ENCODE assay signal across 20 cellular contexts in genomic region chr18:35000457-35000856, GRCh38. TPM values are rescaled to one million over a fixed set of nuclear protein-coding genes. Genes with fewer than 3 reads are reported as not detected.
DNase-seq lines count a peak whose midpoint lies in the region; ATAC-seq and TF ChIP-seq lines count a peak whose summit lies in the region.
"Had no signal": no experiment of that assay in that cellular context is flagged by ENCODE, and none has a peak within 500 bp of the region (broad histone marks: within the 10 kb centered on the region; RNA-seq: fewer than 3 reads in every experiment).

No MANE protein-coding gene starts in this region.

- intact Hi-C loops in prostate gland (cut with DNase I) = loop anchor here (10.0 kb wide), 2 partner anchors 234 to 344 kb away; partner anchors contain the start of gene ZNF24

- WGBS in prostate gland = 71% methylated on average over 3 of the region's 3 CpGs

- TF ChIP-seq CTCF in neural progenitor cell (IDR thresholded peaks at IDR 0.05) = no peak
- no peak for TF ChIP-seq CTCF in prostate gland (IDR thresholded peaks at IDR 0.05)

- peaks cover 8% of the 10 kb centered on the region for H3K9me3 Mint-ChIP-seq in neural progenitor cell
- H3K9me3 Mint-ChIP-seq: CD8-positive, alpha-beta memory T cell; IgD-negative memory B cell had no signal

- H3K27ac Mint-ChIP-seq in neural progenitor cell = no peak overlapping the region
- H3K27ac Mint-ChIP-seq: B cell; CD8-positive, alpha-beta memory T cell; IgD-negative memory B cell had no signal

- H3K79me2 ChIP-seq in neural progenitor cell (ENCODE audit: low read depth) = no peaks in the 10 kb centered on the region

- H3K27me3 Mint-ChIP-seq in neural progenitor cell (ENCODE audit: insufficient read depth, low read depth) = peaks cover 2% of the 10 kb centered on the region

- H3K4me1 ChIP-seq in neural progenitor cell = peaks cover 13% of the 10 kb centered on the region
- H3K4me1 ChIP-seq in prostate gland (replicated peaks) = no peaks in the 10 kb centered on the region
- H3K4me1 ChIP-seq: A549 had no signal

- ATAC-seq in GM18867 (IDR thresholded peaks at IDR 0.05; ENCODE audit: unreplicated experiment) = no peak
- ATAC-seq: A549, PC-3 had no signal

- H3K4me3 Mint-ChIP-seq in neural progenitor cell = no peak overlapping the region
- H3K4me3 Mint-ChIP-seq: B cell; CD8-positive, alpha-beta memory T cell; IgD-negative memory B cell had no signal

- H3K4me3 ChIP-seq in neural progenitor cell (no peak overlapping the region), prostate gland (no peak overlapping the region)
- H3K4me3 ChIP-seq: A549 had no signal

- H3K27ac ChIP-seq in caudate nucleus (ENCODE audit: low read depth, low read length) (peak overlapping the region; percentile 81), neural progenitor cell (peak overlapping the region; percentile 44), temporal lobe (ENCODE audit: low read depth, low read length) (peak overlapping the region; percentile 91), prostate gland (no peak overlapping the region)
- H3K27ac ChIP-seq: A549, C4-2B, KMS-11 had no signal

- H3F3A ChIP-seq in neural progenitor cell (ENCODE audit: low read depth) = peaks cover 16% of the 10 kb centered on the region

- peak in 2 of 61 donors; percentile 9 to 13 for DNase-seq in caudate nucleus (lab: John Stamatoyannopoulos, UW)
- DNase-seq in inferior parietal cortex (ENCODE audit: extremely low spot score) = peak; percentile 51
- peak; percentile 10 for DNase-seq in neural progenitor cell (ENCODE audit: low spot score)
- no peak for DNase-seq in prostate gland (ENCODE audit: low spot score)
- no peak for DNase-seq in SW 1271 (lab: John Stamatoyannopoulos, UW)
- DNase-seq: Calu3; CD8-positive, alpha-beta memory T cell; GF-D8; MM.1S; NCI-H2029; NCI-H446; NCI-H774; PC-3 had no signal

- no peaks in the 10 kb centered on the region for H3K36me3 Mint-ChIP-seq in neural progenitor cell
- H3K36me3 Mint-ChIP-seq: CD8-positive, alpha-beta memory T cell; IgD-negative memory B cell had no signal

- H3K27me3 ChIP-seq in neural progenitor cell (no peaks in the 10 kb centered on the region), prostate gland (replicated peaks; ENCODE audit: insufficient read depth) (no peaks in the 10 kb centered on the region)

- H4K20me1 ChIP-seq in neural progenitor cell (ENCODE audit: low read depth) = no peaks in the 10 kb centered on the region

- no peak for TF ChIP-seq POLR2A in prostate gland (IDR thresholded peaks at IDR 0.05)

- no peak overlapping the region for H2AFZ ChIP-seq in neural progenitor cell (replicated peaks)

- no peaks in the 10 kb centered on the region for H3K9me3 ChIP-seq in neural progenitor cell (ENCODE audit: low read depth)
- no peaks in the 10 kb centered on the region for H3K9me3 ChIP-seq in prostate gland
- H3K9me3 ChIP-seq: A549 had no signal

- peaks cover 15% of the 10 kb centered on the region for H3K4me1 Mint-ChIP-seq in neural progenitor cell
- H3K4me1 Mint-ChIP-seq: B cell; CD8-positive, alpha-beta memory T cell; IgD-negative memory B cell had no signal

- H3K36me3 ChIP-seq in neural progenitor cell (no peaks in the 10 kb centered on the region), prostate gland (no peaks in the 10 kb centered on the region)

- peak overlapping the region; percentile 6 for H3K4me2 ChIP-seq in neural progenitor cell
- H3K4me2 ChIP-seq: A549, KMS-11 had no signal

- H3K9ac ChIP-seq in neural progenitor cell = no peak overlapping the region
- H3K9ac ChIP-seq: KMS-11 had no signal

RNA-seq across cellular contexts. Expression of gene MAPRE2, which starts 40.8 kb away (rescaled TPM):
- 28.9 and 34.6 TPM in 2 replicates for total RNA-seq in neural progenitor cell (ENCODE audit: low replicate concordance)
- total RNA-seq in temporal lobe = 82.4 TPM
- total RNA-seq in prostate gland = 10 to 100 TPM; 16.1 to 17.2 TPM

Comparison
In these comparisons a context has a peak if more than half of its experiments do, and no peak if none do; other contexts are left out.
1. DNase-seq: peak in inferior parietal cortex (single experiment) and neural progenitor cell (single experiment); none in prostate gland (single experiment) and SW 1271 (0 of 2).
2. H3K27ac ChIP-seq: peak in caudate nucleus (single experiment), neural progenitor cell (single experiment) and temporal lobe (single experiment); none in prostate gland (0 of 2).